10 cellular contexts compared by ENCODE assay signal in genomic region chr1:218585565-218586184, GRCh38.
DNase-seq lines count a peak whose midpoint lies in the region; ATAC-seq and TF ChIP-seq lines count a peak whose summit lies in the region.
"Had no signal": no experiment of that assay in that cellular context is flagged by ENCODE, and none has a peak within 500 bp of the region (broad histone marks: within the 10 kb centered on the region; RNA-seq: fewer than 3 reads in every experiment).

No MANE protein-coding gene starts in this region.

- peaks cover 8% of the 10 kb centered on the region for H3K4me1 Mint-ChIP-seq in glutamatergic neuron (ENCODE audit: low read depth, unreplicated experiment)
- H3K4me1 Mint-ChIP-seq in type B pancreatic cell (ENCODE audit: unreplicated experiment), result peaks cover 13% of the 10 kb centered on the region
- H3K4me1 Mint-ChIP-seq: stimulated activated memory B cell treated with anti-CD40 and anti-IgM and Interleukin-4, amounts not matched to agents 10 μg/mL and 1 μg/mL and 100 μg/mL, for 72 hours had no signal

- TF ChIP-seq CTCF in cardiac muscle cell (IDR thresholded peaks at IDR 0.05; ENCODE audit: low read depth, low read length) (no peak), glutamatergic neuron (IDR thresholded peaks at IDR 0.05; ENCODE audit: partially characterized antibody, unreplicated experiment) (no peak), type B pancreatic cell (conservative IDR thresholded peaks at IDR 0.05) (no peak), transverse colon (IDR thresholded peaks at IDR 0.05) (no peak)

- ATAC-seq in Right ventricle myocardium inferior (no peak), GM21390 (IDR thresholded peaks at IDR 0.05; ENCODE audit: unreplicated experiment) (no peak)
- ATAC-seq: stimulated activated memory B cell treated with anti-CD40 and anti-IgM and Interleukin-4, amounts not matched to agents 10 μg/mL and 1 μg/mL and 100 μg/mL, for 72 hours had no signal

- H3K27me3 Mint-ChIP-seq in glutamatergic neuron (ENCODE audit: unreplicated experiment) (peaks cover 2% of the 10 kb centered on the region), type B pancreatic cell (no peaks in the 10 kb centered on the region)

- no peak for TF ChIP-seq POLR2A in transverse colon (IDR thresholded peaks at IDR 0.05)

- H3K4me3 ChIP-seq in cardiac muscle cell (no peak overlapping the region), transverse colon (no peak overlapping the region)

- H3K36me3 Mint-ChIP-seq in glutamatergic neuron (ENCODE audit: unreplicated experiment) (peaks cover 15% of the 10 kb centered on the region), type B pancreatic cell (peaks cover 3% of the 10 kb centered on the region)
- H3K36me3 Mint-ChIP-seq: stimulated activated memory B cell treated with anti-CD40 and anti-IgM and Interleukin-4, amounts not matched to agents 10 μg/mL and 1 μg/mL and 100 μg/mL, for 72 hours had no signal

- TF ChIP-seq EP300 in transverse colon (IDR thresholded peaks at IDR 0.05; ENCODE audit: low read depth), result no peak

- H3K4me1 ChIP-seq in cardiac muscle cell (ENCODE audit: low read depth), result peaks cover 27% of the 10 kb centered on the region
- no peaks in the 10 kb centered on the region for H3K4me1 ChIP-seq in transverse colon

- intact Hi-C loops in Right ventricle myocardium inferior (cut with DNase I) (no loop called here), transverse colon (cut with DNase I; ENCODE audit: low total_unique reads) (no loop called here)

- H3K9me3 Mint-ChIP-seq in glutamatergic neuron (ENCODE audit: unreplicated experiment), result peaks cover 2% of the 10 kb centered on the region
- H3K9me3 Mint-ChIP-seq in type B pancreatic cell, result peaks cover 8% of the 10 kb centered on the region

- H3K4me3 Mint-ChIP-seq in glutamatergic neuron (ENCODE audit: unreplicated experiment) (no peak overlapping the region), type B pancreatic cell (no peak overlapping the region)
- H3K4me3 Mint-ChIP-seq: stimulated activated memory B cell treated with anti-CD40 and anti-IgM and Interleukin-4, amounts not matched to agents 10 μg/mL and 1 μg/mL and 100 μg/mL, for 72 hours had no signal

- H3K27ac ChIP-seq in cardiac muscle cell (peak overlapping the region; percentile 92), transverse colon (no peak overlapping the region)

- no peaks in the 10 kb centered on the region for H3K9me3 ChIP-seq in cardiac muscle cell (ENCODE audit: low read depth)
- no peaks in the 10 kb centered on the region for H3K9me3 ChIP-seq in transverse colon

- peak; percentile 67 to 87 for DNase-seq in cardiac muscle cell (ENCODE audit: low read depth in 1 of 2, low spot score in 1 of 2)
- DNase-seq in Right ventricle myocardium inferior (ENCODE audit: missing footprints), result no peak
- peak; percentile 42 for DNase-seq in SK-N-DZ (ENCODE audit: low spot score)
- peak; percentile 46 for DNase-seq in glutamatergic neuron
- DNase-seq in type B pancreatic cell (ENCODE audit: extremely low spot score, unreplicated experiment), result peak; percentile 70
- no peak for DNase-seq in transverse colon
- no peak for DNase-seq in NCI-H510A (lab: John Stamatoyannopoulos, UW)
- DNase-seq: NCI-H526 had no signal

- 62 to 70% methylated on average over 5 to 9 of the region's 9 CpGs for WGBS in transverse colon (ENCODE audit: low coverage in 1 of 2), 2 donors

- H3K27ac Mint-ChIP-seq in glutamatergic neuron (ENCODE audit: unreplicated experiment), result no peak overlapping the region
- H3K27ac Mint-ChIP-seq in type B pancreatic cell, result peak overlapping the region; percentile 64
- H3K27ac Mint-ChIP-seq: stimulated activated memory B cell treated with anti-CD40 and anti-IgM and Interleukin-4, amounts not matched to agents 10 μg/mL and 1 μg/mL and 100 μg/mL, for 72 hours had no signal

- H3K27me3 ChIP-seq in cardiac muscle cell (no peaks in the 10 kb centered on the region), transverse colon (no peaks in the 10 kb centered on the region)

- in situ Hi-C loops in transverse colon (cut with MboI; ENCODE audit: low pct_ligation_motif_present in 1 of 4, low pct_unique_long_range_greater_than_20kb in 1 of 4, low sequenced_read_pairs in 3 of 4), result no loop called here

- no peaks in the 10 kb centered on the region for H3K36me3 ChIP-seq in cardiac muscle cell
- no peaks in the 10 kb centered on the region for H3K36me3 ChIP-seq in transverse colon

Comparison
In these comparisons a context has a peak if more than half of its experiments do, and no peak if none do; other contexts are left out.
1. DNase-seq: peak in cardiac muscle cell (2 of 2), SK-N-DZ (single experiment), glutamatergic neuron (single experiment) and type B pancreatic cell (single experiment); none in Right ventricle myocardium inferior (single experiment), transverse colon (single experiment) and NCI-H510A (single experiment).